Comparison of ENCODE assay signal across 1 cellular context in the genomic region with DNA sequence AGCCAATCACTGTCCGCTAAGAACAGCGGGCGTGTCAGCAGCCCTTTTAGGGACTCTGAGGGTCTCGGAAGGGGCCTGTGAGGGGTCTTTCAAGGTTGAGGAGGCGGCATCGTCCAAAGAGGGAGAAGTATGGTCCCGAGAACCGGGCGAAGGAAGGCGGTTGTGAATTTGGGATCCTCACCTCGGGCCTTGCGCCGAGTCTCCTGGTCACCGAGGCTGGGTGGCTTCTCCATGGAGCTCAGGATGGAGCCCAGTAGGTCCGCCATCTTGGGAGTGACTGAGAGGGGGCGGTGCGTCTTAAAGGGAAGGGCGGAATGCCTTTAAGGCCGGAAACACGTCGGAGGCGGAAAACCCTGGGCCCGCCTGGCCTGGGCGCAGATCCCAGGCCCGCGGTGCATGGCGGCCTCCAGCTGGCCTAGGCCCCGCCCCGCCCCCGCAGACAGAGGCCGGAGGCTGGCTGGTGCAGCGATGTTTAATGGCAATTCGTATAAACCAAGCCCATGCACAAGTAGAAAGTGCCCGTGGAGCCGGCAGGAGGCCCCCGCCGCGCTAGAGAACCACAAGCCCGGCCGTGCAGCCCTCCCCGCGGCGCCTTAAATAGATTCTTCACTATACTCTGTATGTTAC.
A peak's percentile ranks its signal among the peaks of the same experiment; 100 is the strongest.
TF ChIP-seq lines count a peak whose summit lies in the region.

A gene with protein sequence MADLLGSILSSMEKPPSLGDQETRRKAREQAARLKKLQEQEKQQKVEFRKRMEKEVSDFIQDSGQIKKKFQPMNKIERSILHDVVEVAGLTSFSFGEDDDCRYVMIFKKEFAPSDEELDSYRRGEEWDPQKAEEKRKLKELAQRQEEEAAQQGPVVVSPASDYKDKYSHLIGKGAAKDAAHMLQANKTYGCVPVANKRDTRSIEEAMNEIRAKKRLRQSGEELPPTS (minus strand): TSS at position 279 of the 627 bp plus-strand sequence. CDS start 13 bp downstream, at position 266.

TF ChIP-seq in HepG2, 621 proteins besides CTCF, POLR2A, EP300 and RAD21 (continued from another document and continues in another):
- TF ChIP-seq, protein P1, sequence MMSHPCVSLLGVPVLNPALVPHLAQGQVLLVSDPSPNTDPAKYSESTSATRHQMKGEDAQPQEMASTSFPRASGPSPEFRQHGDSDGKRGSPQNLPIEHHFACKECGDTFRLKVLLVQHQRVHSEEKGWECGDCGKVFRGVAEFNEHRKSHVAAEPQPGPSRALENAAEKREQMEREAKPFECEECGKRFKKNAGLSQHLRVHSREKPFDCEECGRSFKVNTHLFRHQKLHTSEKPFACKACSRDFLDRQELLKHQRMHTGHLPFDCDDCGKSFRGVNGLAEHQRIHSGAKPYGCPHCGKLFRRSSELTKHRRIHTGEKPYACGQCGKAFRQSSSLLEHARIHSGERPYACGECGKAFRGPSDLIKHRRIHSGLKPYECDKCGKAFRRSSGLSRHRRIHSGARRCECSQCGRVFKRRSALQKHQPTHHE (CRISPR knock-in tag; IDR thresholded peaks at IDR 0.05; ENCODE audit: borderline replicate concordance): no peak
- TF ChIP-seq RFX1 (IDR thresholded peaks at IDR 0.05) (no peak), ZNF619 (CRISPR knock-in tag; IDR thresholded peaks at IDR 0.05) (no peak), ZNF20 (CRISPR knock-in tag; IDR thresholded peaks at IDR 0.05) (no peak), RBFOX2 (IDR thresholded peaks at IDR 0.05; ENCODE audit: low read depth, low read length) (peak; percentile 94), TEAD3 (CRISPR knock-in tag; optimal IDR thresholded peaks at IDR 0.05; ENCODE audit: borderline replicate concordance) (peak; percentile 19), CHD4 (IDR thresholded peaks at IDR 0.05; ENCODE audit: borderline replicate concordance, low read length) (no peak), GFI1 (CRISPR knock-in tag; IDR thresholded peaks at IDR 0.05; ENCODE audit: borderline replicate concordance) (no peak), GATAD1 (CRISPR knock-in tag; IDR thresholded peaks at IDR 0.05) (peak; percentile 78), ZNF720 (CRISPR knock-in tag; IDR thresholded peaks at IDR 0.05) (no peak), IRX3 (CRISPR knock-in tag; IDR thresholded peaks at IDR 0.05; ENCODE audit: borderline replicate concordance, low read depth) (no peak), SOX13 (IDR thresholded peaks at IDR 0.05) (no peak), SOX13 (CRISPR knock-in tag; conservative IDR thresholded peaks at IDR 0.05 in 1 of 2, IDR thresholded peaks at IDR 0.05 in 1 of 2) (no peak; a peak in 1 of 4 replicates), ISL2 (CRISPR knock-in tag; IDR thresholded peaks at IDR 0.05) (peak; percentile 42; the same call in 1 of the 2 replicates), ZNF598 (CRISPR knock-in tag; IDR thresholded peaks at IDR 0.05; ENCODE audit: borderline replicate concordance) (no peak), REPIN1 (CRISPR knock-in tag; IDR thresholded peaks at IDR 0.05; ENCODE audit: borderline replicate concordance, low read depth) (peak; percentile 69), ZNF138 (CRISPR knock-in tag; IDR thresholded peaks at IDR 0.05; ENCODE audit: low read depth) (no peak), ZNF883 (CRISPR knock-in tag; IDR thresholded peaks at IDR 0.05; ENCODE audit: not compliant biosample characterization) (peak; percentile 11), ZNF335 (CRISPR knock-in tag; IDR thresholded peaks at IDR 0.05) (peak; percentile 58), HMG20B (CRISPR knock-in tag; conservative IDR thresholded peaks at IDR 0.05) (no peak; the same call in 1 of the 2 replicates), TCF7 (IDR thresholded peaks at IDR 0.05; ENCODE audit: low read depth) (no peak), ZBTB20 (CRISPR knock-in tag; IDR thresholded peaks at IDR 0.05; ENCODE audit: borderline replicate concordance, low read depth) (no peak), ZNF703 (CRISPR knock-in tag; IDR thresholded peaks at IDR 0.05; ENCODE audit: borderline replicate concordance) (0 out of 2 replicates have a peak, but pooled peaks have one; percentile 75), STAT5B (CRISPR knock-in tag; IDR thresholded peaks at IDR 0.05) (no peak; the same call in 1 of the 2 replicates), ZBTB21 (CRISPR knock-in tag; IDR thresholded peaks at IDR 0.05) (no peak), ZNF781 (CRISPR knock-in tag; IDR thresholded peaks at IDR 0.05; ENCODE audit: borderline replicate concordance, not compliant biosample characterization) (no peak), ZNF337 (CRISPR knock-in tag; IDR thresholded peaks at IDR 0.05; ENCODE audit: borderline replicate concordance, low read depth) (peak; percentile 71; the same call in 1 of the 2 replicates), DNMT1 (CRISPR knock-in tag; IDR thresholded peaks at IDR 0.05) (no peak; the same call in 1 of the 2 replicates), GABPB1 (CRISPR knock-in tag; IDR thresholded peaks at IDR 0.05) (peak; percentile 87), SMAD3 (CRISPR knock-in tag; IDR thresholded peaks at IDR 0.05) (peak; percentile 41; the same call in 1 of the 2 replicates), NONO (IDR thresholded peaks at IDR 0.05) (no peak), NONO (CRISPR knock-in tag; conservative IDR thresholded peaks at IDR 0.05) (no peak; the same call in none of the 2 replicates), ZC3H13 (CRISPR knock-in tag; IDR thresholded peaks at IDR 0.05) (peak; percentile 5; the same call in 1 of the 2 replicates), MEIS2 (CRISPR knock-in tag; IDR thresholded peaks at IDR 0.05) (no peak), ZNF468 (CRISPR knock-in tag; IDR thresholded peaks at IDR 0.05) (no peak), MIER3 (CRISPR knock-in tag; IDR thresholded peaks at IDR 0.05; ENCODE audit: borderline replicate concordance) (peak; percentile 57; the same call in 1 of the 2 replicates), HNF4G (IDR thresholded peaks at IDR 0.05; ENCODE audit: borderline replicate concordance, low read depth, low read length) (no peak; the same call in 1 of the 2 replicates), HNF4G (CRISPR knock-in tag; IDR thresholded peaks at IDR 0.05; ENCODE audit: borderline replicate concordance, low read depth) (no peak; the same call in 1 of the 2 replicates), ZNF577 (CRISPR knock-in tag; IDR thresholded peaks at IDR 0.05; ENCODE audit: borderline replicate concordance, low read depth) (no peak), CBFB (CRISPR knock-in tag; IDR thresholded peaks at IDR 0.05) (0 out of 2 replicates have a peak, but pooled peaks have one; percentile 47), FOXA3 (CRISPR knock-in tag; IDR thresholded peaks at IDR 0.05) (0 out of 2 replicates have a peak, but pooled peaks have one; percentile 16), GATA4 (IDR thresholded peaks at IDR 0.05; ENCODE audit: borderline replicate concordance, low read depth) (no peak; the same call in 1 of the 2 replicates), KLF9 (CRISPR knock-in tag; IDR thresholded peaks at IDR 0.05; ENCODE audit: low read depth) (no peak), KDM2A (CRISPR knock-in tag; IDR thresholded peaks at IDR 0.05; ENCODE audit: borderline replicate concordance, low read depth) (peak; percentile 68; the same call in 1 of the 2 replicates), ZBTB7A (CRISPR knock-in tag; IDR thresholded peaks at IDR 0.05) (peak; percentile 60)
- TF ChIP-seq, protein P2, sequence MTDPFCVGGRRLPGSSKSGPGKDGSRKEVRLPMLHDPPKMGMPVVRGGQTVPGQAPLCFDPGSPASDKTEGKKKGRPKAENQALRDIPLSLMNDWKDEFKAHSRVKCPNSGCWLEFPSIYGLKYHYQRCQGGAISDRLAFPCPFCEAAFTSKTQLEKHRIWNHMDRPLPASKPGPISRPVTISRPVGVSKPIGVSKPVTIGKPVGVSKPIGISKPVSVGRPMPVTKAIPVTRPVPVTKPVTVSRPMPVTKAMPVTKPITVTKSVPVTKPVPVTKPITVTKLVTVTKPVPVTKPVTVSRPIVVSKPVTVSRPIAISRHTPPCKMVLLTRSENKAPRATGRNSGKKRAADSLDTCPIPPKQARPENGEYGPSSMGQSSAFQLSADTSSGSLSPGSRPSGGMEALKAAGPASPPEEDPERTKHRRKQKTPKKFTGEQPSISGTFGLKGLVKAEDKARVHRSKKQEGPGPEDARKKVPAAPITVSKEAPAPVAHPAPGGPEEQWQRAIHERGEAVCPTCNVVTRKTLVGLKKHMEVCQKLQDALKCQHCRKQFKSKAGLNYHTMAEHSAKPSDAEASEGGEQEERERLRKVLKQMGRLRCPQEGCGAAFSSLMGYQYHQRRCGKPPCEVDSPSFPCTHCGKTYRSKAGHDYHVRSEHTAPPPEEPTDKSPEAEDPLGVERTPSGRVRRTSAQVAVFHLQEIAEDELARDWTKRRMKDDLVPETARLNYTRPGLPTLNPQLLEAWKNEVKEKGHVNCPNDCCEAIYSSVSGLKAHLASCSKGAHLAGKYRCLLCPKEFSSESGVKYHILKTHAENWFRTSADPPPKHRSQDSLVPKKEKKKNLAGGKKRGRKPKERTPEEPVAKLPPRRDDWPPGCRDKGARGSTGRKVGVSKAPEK (CRISPR knock-in tag; IDR thresholded peaks at IDR 0.05; ENCODE audit: borderline replicate concordance): no peak
- TF ChIP-seq, protein P3, sequence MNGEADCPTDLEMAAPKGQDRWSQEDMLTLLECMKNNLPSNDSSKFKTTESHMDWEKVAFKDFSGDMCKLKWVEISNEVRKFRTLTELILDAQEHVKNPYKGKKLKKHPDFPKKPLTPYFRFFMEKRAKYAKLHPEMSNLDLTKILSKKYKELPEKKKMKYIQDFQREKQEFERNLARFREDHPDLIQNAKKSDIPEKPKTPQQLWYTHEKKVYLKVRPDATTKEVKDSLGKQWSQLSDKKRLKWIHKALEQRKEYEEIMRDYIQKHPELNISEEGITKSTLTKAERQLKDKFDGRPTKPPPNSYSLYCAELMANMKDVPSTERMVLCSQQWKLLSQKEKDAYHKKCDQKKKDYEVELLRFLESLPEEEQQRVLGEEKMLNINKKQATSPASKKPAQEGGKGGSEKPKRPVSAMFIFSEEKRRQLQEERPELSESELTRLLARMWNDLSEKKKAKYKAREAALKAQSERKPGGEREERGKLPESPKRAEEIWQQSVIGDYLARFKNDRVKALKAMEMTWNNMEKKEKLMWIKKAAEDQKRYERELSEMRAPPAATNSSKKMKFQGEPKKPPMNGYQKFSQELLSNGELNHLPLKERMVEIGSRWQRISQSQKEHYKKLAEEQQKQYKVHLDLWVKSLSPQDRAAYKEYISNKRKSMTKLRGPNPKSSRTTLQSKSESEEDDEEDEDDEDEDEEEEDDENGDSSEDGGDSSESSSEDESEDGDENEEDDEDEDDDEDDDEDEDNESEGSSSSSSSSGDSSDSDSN (CRISPR knock-in tag; IDR thresholded peaks at IDR 0.05): peak; percentile 80
- TF ChIP-seq, protein P4, sequence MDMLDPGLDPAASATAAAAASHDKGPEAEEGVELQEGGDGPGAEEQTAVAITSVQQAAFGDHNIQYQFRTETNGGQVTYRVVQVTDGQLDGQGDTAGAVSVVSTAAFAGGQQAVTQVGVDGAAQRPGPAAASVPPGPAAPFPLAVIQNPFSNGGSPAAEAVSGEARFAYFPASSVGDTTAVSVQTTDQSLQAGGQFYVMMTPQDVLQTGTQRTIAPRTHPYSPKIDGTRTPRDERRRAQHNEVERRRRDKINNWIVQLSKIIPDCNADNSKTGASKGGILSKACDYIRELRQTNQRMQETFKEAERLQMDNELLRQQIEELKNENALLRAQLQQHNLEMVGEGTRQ (IDR thresholded peaks at IDR 0.05; ENCODE audit: low read depth, low read length): no peak
- TF ChIP-seq, protein P4 (CRISPR knock-in tag; IDR thresholded peaks at IDR 0.05; ENCODE audit: borderline replicate concordance): peak; percentile 63; the same call in 1 of the 2 replicates
- TF ChIP-seq, protein P5, sequence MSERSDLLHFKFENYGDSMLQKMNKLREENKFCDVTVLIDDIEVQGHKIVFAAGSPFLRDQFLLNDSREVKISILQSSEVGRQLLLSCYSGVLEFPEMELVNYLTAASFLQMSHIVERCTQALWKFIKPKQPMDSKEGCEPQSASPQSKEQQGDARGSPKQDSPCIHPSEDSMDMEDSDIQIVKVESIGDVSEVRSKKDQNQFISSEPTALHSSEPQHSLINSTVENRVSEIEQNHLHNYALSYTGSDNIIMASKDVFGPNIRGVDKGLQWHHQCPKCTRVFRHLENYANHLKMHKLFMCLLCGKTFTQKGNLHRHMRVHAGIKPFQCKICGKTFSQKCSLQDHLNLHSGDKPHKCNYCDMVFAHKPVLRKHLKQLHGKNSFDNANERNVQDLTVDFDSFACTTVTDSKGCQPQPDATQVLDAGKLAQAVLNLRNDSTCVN (CRISPR knock-in tag; IDR thresholded peaks at IDR 0.05; ENCODE audit: borderline replicate concordance): 0 out of 2 replicates have a peak, but pooled peaks have one; percentile 17
- TF ChIP-seq, protein P6, sequence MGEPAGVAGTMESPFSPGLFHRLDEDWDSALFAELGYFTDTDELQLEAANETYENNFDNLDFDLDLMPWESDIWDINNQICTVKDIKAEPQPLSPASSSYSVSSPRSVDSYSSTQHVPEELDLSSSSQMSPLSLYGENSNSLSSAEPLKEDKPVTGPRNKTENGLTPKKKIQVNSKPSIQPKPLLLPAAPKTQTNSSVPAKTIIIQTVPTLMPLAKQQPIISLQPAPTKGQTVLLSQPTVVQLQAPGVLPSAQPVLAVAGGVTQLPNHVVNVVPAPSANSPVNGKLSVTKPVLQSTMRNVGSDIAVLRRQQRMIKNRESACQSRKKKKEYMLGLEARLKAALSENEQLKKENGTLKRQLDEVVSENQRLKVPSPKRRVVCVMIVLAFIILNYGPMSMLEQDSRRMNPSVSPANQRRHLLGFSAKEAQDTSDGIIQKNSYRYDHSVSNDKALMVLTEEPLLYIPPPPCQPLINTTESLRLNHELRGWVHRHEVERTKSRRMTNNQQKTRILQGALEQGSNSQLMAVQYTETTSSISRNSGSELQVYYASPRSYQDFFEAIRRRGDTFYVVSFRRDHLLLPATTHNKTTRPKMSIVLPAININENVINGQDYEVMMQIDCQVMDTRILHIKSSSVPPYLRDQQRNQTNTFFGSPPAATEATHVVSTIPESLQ (CRISPR knock-in tag; conservative IDR thresholded peaks at IDR 0.05): 0 out of 2 replicates have a peak, but pooled peaks have one; percentile 85
- TF ChIP-seq, protein P7, sequence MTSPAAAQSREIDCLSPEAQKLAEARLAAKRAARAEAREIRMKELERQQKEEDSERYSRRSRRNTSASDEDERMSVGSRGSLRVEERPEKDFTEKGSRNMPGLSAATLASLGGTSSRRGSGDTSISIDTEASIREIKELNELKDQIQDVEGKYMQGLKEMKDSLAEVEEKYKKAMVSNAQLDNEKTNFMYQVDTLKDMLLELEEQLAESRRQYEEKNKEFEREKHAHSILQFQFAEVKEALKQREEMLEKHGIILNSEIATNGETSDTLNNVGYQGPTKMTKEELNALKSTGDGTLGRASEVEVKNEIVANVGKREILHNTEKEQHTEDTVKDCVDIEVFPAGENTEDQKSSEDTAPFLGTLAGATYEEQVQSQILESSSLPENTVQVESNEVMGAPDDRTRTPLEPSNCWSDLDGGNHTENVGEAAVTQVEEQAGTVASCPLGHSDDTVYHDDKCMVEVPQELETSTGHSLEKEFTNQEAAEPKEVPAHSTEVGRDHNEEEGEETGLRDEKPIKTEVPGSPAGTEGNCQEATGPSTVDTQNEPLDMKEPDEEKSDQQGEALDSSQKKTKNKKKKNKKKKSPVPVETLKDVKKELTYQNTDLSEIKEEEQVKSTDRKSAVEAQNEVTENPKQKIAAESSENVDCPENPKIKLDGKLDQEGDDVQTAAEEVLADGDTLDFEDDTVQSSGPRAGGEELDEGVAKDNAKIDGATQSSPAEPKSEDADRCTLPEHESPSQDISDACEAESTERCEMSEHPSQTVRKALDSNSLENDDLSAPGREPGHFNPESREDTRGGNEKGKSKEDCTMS (CRISPR knock-in tag; conservative IDR thresholded peaks at IDR 0.05): no peak
